30 cellular contexts compared by ENCODE assay signal in the genomic region with DNA sequence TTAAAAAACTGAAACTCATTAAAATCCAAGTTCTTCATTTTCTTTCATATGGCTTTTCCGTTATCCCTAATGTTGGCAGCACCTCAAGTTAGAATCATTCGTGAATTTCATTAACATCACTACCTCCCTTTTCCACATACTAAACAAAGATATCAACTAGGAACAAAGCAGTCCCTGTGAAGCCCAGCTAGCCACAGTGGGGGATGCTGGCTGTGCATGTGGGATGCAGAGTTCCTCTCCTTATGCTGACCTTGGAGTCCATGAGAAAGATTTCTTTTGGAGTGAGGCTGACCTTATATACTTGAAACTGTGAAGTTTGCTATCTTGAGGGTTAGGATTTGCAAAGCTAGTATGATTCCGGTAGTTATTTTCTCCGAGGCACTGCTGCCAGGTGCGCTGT.
"Had no signal": no experiment of that assay in that cellular context is flagged by ENCODE, and none has a peak within 500 bp of the region (broad histone marks: within the 10 kb centered on the region; RNA-seq: fewer than 3 reads in every experiment).

No MANE protein-coding gene starts in this region.

- DNase-seq: activated CD4-positive, alpha-beta memory T cell treated with anti-CD3 and anti-CD28 coated beads, Interleukin-2, amount 10 ng/mL, durations not matched to agents 7 days and 5 days; activated CD4-positive, alpha-beta T cell treated with anti-CD3 and anti-CD28 coated beads for 4 hours; activated CD4-positive, CD25-positive, alpha-beta regulatory T cell treated with anti-CD3 and anti-CD28 coated beads, Interleukin-2, amount 50 U/mL, for 72 hours; activated CD8-positive, alpha-beta memory T cell treated with anti-CD3 and anti-CD28 coated beads for 24 hours; activated CD8-positive, alpha-beta memory T cell treated with anti-CD3 and anti-CD28 coated beads, Interleukin-2, amount 10 ng/mL, durations not matched to agents 7 days and 5 days; activated CD8-positive, alpha-beta memory T cell treated with anti-CD3 and anti-CD28 coated beads, Interleukin-2, amount 50 U/mL, for 48 hours; activated effector memory CD4-positive, alpha-beta T cell treated with anti-CD3 and anti-CD28 coated beads, Interleukin-2, amount 50 U/mL, for 16 hours; activated naive CD4-positive, alpha-beta T cell; activated naive CD4-positive, alpha-beta T cell treated with anti-CD3 and anti-CD28 coated beads, Interleukin-2, amount 50 U/mL, for 16 hours; activated naive CD8-positive, alpha-beta T cell treated with anti-CD3 and anti-CD28 coated beads for 36 hours; activated T-cell treated with anti-CD3 and anti-CD28 coated beads, Interleukin-2, amount 50 U/mL, for 72 hours; amniotic stem cell; aorta; Kasumi-1; MG63; NCI-H1048; NCI-H1105 treated with DMSO at 0.1 percent for 48 hours; NCI-H1436; NCI-H1694; NCI-H1930; NCI-H345; NCI-H524 treated with DMSO at 0.1 percent for 48 hours; SHP77 had no signal

- H3K27ac Mint-ChIP-seq: activated CD4-positive, alpha-beta memory T cell treated with anti-CD3 and anti-CD28 coated beads, Interleukin-2, amount 10 ng/mL, durations not matched to agents 7 days and 5 days; activated CD8-positive, alpha-beta memory T cell treated with anti-CD3 and anti-CD28 coated beads, Interleukin-2, amount 10 ng/mL, durations not matched to agents 7 days and 5 days; activated naive CD8-positive, alpha-beta T cell treated with anti-CD3 and anti-CD28 coated beads for 36 hours; activated T-cell treated with anti-CD3 and anti-CD28 coated beads, Interleukin-2, amount 50 U/mL, for 72 hours; activated T-helper 17 cell treated with anti-CD3 and anti-CD28 coated beads, Interleukin-2, amount 50 U/mL, for 72 hours; T-helper 1 cell treated with Interleukin-12 subunit alpha and Interleukin-12 subunit beta and Interleukin-4 antibody, amounts not matched to agents 30 μg/mL and 1 μg/mL, for 36 hours; T-helper 2 cell treated with Interferon-gamma antibody and Interleukin-4, amounts not matched to agents 5 μg/mL and 100 μg/mL, for 36 hours had no signal

- H3K27me3 ChIP-seq: cardiac muscle cell, MG63, SJCRH30 had no signal

- H3K9me3 ChIP-seq: MG63, SJCRH30 had no signal

- H3K4me1 ChIP-seq: SJCRH30 had no signal

- H3K4me3 Mint-ChIP-seq: activated CD4-positive, alpha-beta memory T cell treated with anti-CD3 and anti-CD28 coated beads, Interleukin-2, amount 10 ng/mL, durations not matched to agents 7 days and 5 days; activated CD8-positive, alpha-beta memory T cell treated with anti-CD3 and anti-CD28 coated beads, Interleukin-2, amount 10 ng/mL, durations not matched to agents 7 days and 5 days; activated naive CD8-positive, alpha-beta T cell treated with anti-CD3 and anti-CD28 coated beads for 36 hours; activated T-cell treated with anti-CD3 and anti-CD28 coated beads, Interleukin-2, amount 50 U/mL, for 72 hours; activated T-helper 17 cell treated with anti-CD3 and anti-CD28 coated beads, Interleukin-2, amount 50 U/mL, for 72 hours; central memory CD8-positive, alpha-beta T cell; T-helper 1 cell treated with Interleukin-12 subunit alpha and Interleukin-12 subunit beta and Interleukin-4 antibody, amounts not matched to agents 30 μg/mL and 1 μg/mL, for 36 hours; T-helper 2 cell treated with Interferon-gamma antibody and Interleukin-4, amounts not matched to agents 5 μg/mL and 100 μg/mL, for 36 hours had no signal

- H3K27ac ChIP-seq: cardiac muscle cell, SJCRH30, SK-N-MC had no signal

- H3K27me3 Mint-ChIP-seq: activated CD4-positive, alpha-beta memory T cell treated with anti-CD3 and anti-CD28 coated beads, Interleukin-2, amount 10 ng/mL, durations not matched to agents 7 days and 5 days; activated CD8-positive, alpha-beta memory T cell treated with anti-CD3 and anti-CD28 coated beads, Interleukin-2, amount 10 ng/mL, durations not matched to agents 7 days and 5 days; activated naive CD8-positive, alpha-beta T cell treated with anti-CD3 and anti-CD28 coated beads for 36 hours; activated T-helper 17 cell treated with anti-CD3 and anti-CD28 coated beads, Interleukin-2, amount 50 U/mL, for 72 hours; central memory CD8-positive, alpha-beta T cell had no signal

- H3K9me3 Mint-ChIP-seq: activated CD4-positive, alpha-beta memory T cell treated with anti-CD3 and anti-CD28 coated beads, Interleukin-2, amount 10 ng/mL, durations not matched to agents 7 days and 5 days; activated naive CD8-positive, alpha-beta T cell treated with anti-CD3 and anti-CD28 coated beads for 36 hours; activated T-cell treated with anti-CD3 and anti-CD28 coated beads, Interleukin-2, amount 50 U/mL, for 72 hours; activated T-helper 17 cell treated with anti-CD3 and anti-CD28 coated beads, Interleukin-2, amount 50 U/mL, for 72 hours; central memory CD8-positive, alpha-beta T cell; T-helper 1 cell treated with Interleukin-12 subunit alpha and Interleukin-12 subunit beta and Interleukin-4 antibody, amounts not matched to agents 30 μg/mL and 1 μg/mL, for 36 hours; T-helper 2 cell treated with Interferon-gamma antibody and Interleukin-4, amounts not matched to agents 5 μg/mL and 100 μg/mL, for 36 hours had no signal

- H3K4me1 Mint-ChIP-seq: activated CD4-positive, alpha-beta memory T cell treated with anti-CD3 and anti-CD28 coated beads, Interleukin-2, amount 10 ng/mL, durations not matched to agents 7 days and 5 days; activated CD8-positive, alpha-beta memory T cell treated with anti-CD3 and anti-CD28 coated beads, Interleukin-2, amount 10 ng/mL, durations not matched to agents 7 days and 5 days; activated naive CD8-positive, alpha-beta T cell treated with anti-CD3 and anti-CD28 coated beads for 36 hours; activated T-helper 17 cell treated with anti-CD3 and anti-CD28 coated beads, Interleukin-2, amount 50 U/mL, for 72 hours; central memory CD8-positive, alpha-beta T cell had no signal
